ENCODE assay signal across 8 cellular contexts in the genomic region with DNA sequence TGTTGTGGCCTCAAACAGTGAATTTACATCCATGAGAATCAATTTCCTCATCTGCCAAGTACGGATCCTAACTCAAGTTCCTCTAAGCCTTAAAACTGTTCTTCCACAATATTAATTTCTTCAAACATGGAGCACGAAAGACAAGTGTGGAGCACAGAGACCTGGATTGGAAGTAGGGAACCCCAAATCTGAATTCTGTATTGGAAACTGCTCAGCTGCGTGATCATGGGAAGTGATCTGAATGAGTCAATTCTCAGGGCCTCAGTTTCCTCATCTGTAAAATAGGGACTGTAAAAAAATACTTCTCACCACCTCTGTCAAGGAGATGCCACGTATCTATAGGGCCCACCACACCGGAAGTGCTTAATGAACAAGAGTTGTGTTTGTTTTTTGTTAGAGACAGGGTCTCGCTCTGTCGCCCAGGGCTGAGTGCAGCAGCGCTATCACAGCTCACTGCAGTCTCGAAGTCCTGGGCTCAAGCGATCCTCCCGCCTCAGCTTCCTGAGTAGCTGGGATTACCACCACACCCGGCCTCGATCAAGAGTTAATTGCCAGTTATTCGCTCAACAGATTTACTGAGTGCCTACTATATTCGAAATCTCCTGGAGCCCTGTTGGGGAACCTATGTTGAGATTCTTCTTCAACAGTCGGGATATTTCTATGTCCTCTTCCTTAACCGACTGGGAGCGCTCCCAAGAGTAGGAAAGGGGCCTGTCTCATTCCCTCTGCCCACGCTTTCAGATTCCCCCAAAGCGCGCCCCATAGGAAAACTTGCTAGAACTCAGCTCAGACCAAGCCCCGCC. TPM values are rescaled to one million over a fixed set of nuclear protein-coding genes. Genes with fewer than 3 reads are reported as not detected.
DNase-seq lines count a peak whose midpoint lies in the region; ATAC-seq, FAIRE-seq and TF ChIP-seq lines count a peak whose summit lies in the region.

No MANE protein-coding gene starts in this region.

- POLR2A ChIA-PET in CD8-positive, alpha-beta T cell (lab: Charles Lee): interaction anchor here (0.6 to 3.3 kb wide), 10 partner anchors 9 to 821 kb away, joined by 3 to 31 read pairs (median 4); a partner anchor contains a TSS
- POLR2A ChIA-PET in H1 (lab: Charles Lee; ENCODE audit: partially characterized antibody): interaction anchor here (0.7 to 4.4 kb wide), 25 partner anchors 9 to 1138 kb away, joined by 3 to 40 read pairs (median 4); a partner anchor contains a TSS

- DNase-seq in CD8-positive, alpha-beta T cell: peak in 1 of 7 experiments; percentile 22
- DNase-seq in NT2/D1 (ENCODE audit: low read depth, low spot score) (no peak), H1 (ENCODE audit: low read depth in 1 of 2, low spot score in 2 of 2) (no peak), neuronal stem cell (ENCODE audit: low spot score) (no peak), GM19239 (ENCODE audit: insufficient read length, low spot score) (no peak), GM13976 (ENCODE audit: low spot score) (no peak), GM10266 (ENCODE audit: extremely low spot score) (no peak), medulla oblongata (ENCODE audit: extremely low spot score) (no peak)

- H3K9me3 Mint-ChIP-seq in CD8-positive, alpha-beta T cell: no peaks in the 10 kb centered on the region

- peaks cover 0 to 23% of the 10 kb centered on the region in 2 experiments; a peak in 2 of 4 replicates for H3K79me2 ChIP-seq in H1 (ENCODE audit: control insufficient read depth in 1 of 2, insufficient read depth in 2 of 2, low read length in 2 of 2)

- H3K23me2 ChIP-seq in H1 (ENCODE audit: low read depth, low read length): peaks cover 7% of the 10 kb centered on the region; the same call in 1 of the 2 replicates

- H3K9ac ChIP-seq in NT2/D1 (ENCODE audit: insufficient read length, low read depth) (peak overlapping the region; percentile 70), H1 (replicated peaks in 1 of 4; ENCODE audit: extremely low read depth in 1 of 4, low read depth in 3 of 4, low read length in 3 of 4) (peak overlapping the region in 3 of 4 experiments; percentile 1 to 70 (median 50); a peak in 6 of 7 replicates), neuronal stem cell (ENCODE audit: low read depth, low read length, poor library complexity) (peak overlapping the region; percentile 35)

- no peak overlapping the region for H3K56ac ChIP-seq in H1 (replicated peaks; ENCODE audit: insufficient read length, low read depth, low read length)

- in situ Hi-C loops in GM13976 (cut with MboI; ENCODE audit: low sequenced_read_pairs, unreplicated experiment): no loop called here

- FAIRE-seq in H1 (lab: Jason Lieb, UNC): no peak
- FAIRE-seq in GM19239 (lab: Jason Lieb, UNC): no peak

- H3K27ac ChIP-seq in CD8-positive, alpha-beta T cell (ENCODE audit: low read depth, low read length): peak overlapping the region; percentile 70
- H3K27ac ChIP-seq in H1 (ENCODE audit: low read depth, low read length) (no peak overlapping the region), neuronal stem cell (replicated peaks; ENCODE audit: low read length) (peak overlapping the region; percentile 71)

- H2BK12ac ChIP-seq in H1 (ENCODE audit: low read depth, low read length): no peak overlapping the region
- H2BK12ac ChIP-seq in neuronal stem cell (ENCODE audit: low read length): no peak overlapping the region

- H3K4me1 ChIP-seq in CD8-positive, alpha-beta T cell (ENCODE audit: insufficient read depth, low read length): peaks cover 15% of the 10 kb centered on the region
- H3K4me1 ChIP-seq in NT2/D1 (ENCODE audit: insufficient read depth, insufficient read length): peaks cover 2% of the 10 kb centered on the region
- peaks cover 3 to 9% (median 7%) of the 10 kb centered on the region in 4 experiments; a peak in 6 of 7 replicates for H3K4me1 ChIP-seq in H1 (replicated peaks in 1 of 4; ENCODE audit: control insufficient read depth in 3 of 4, insufficient read depth in 4 of 4, low read length in 3 of 4)
- H3K4me1 ChIP-seq in neuronal stem cell (ENCODE audit: control insufficient read depth in 2 of 2, insufficient read depth in 1 of 2, low read depth in 1 of 2, low read length in 2 of 2): peaks cover 15 to 37% of the 10 kb centered on the region in 2 donors

- H3K36me3 Mint-ChIP-seq in CD8-positive, alpha-beta T cell: peaks cover 34% of the 10 kb centered on the region

- intact Hi-C loops in CD8-positive, alpha-beta T cell (cut with DNase I, micrococcal nuclease): loop anchor here (1.0 to 5.0 kb wide), 12 partner anchors 9 to 1100 kb away; a partner anchor contains a TSS

- no peak for TF ChIP-seq RAD21 in H1 (IDR thresholded peaks at IDR 0.05 in 1 of 2, conservative IDR thresholded peaks at IDR 0.05 in 1 of 2; ENCODE audit: low read depth in 2 of 2, low read length in 2 of 2)

- H4K20me1 ChIP-seq in H1 (replicated peaks in 1 of 2; ENCODE audit: control insufficient read depth in 1 of 2, insufficient read depth in 2 of 2, low read length in 2 of 2): peaks cover 0 to 5% of the 10 kb centered on the region in 2 experiments

- H3K4me2 ChIP-seq in H1 (ENCODE audit: insufficient read depth in 1 of 2, low read depth in 2 of 2, low read length in 2 of 2) (peak overlapping the region; percentile 57 to 77), neuronal stem cell (ENCODE audit: insufficient read depth, low read length, poor library complexity, severe bottlenecking) (peak overlapping the region; percentile 67)

- H3K4me3 ChIP-seq in CD8-positive, alpha-beta T cell (ENCODE audit: low read depth, low read length): peak overlapping the region; percentile 82
- H3K4me3 ChIP-seq in NT2/D1 (ENCODE audit: insufficient read length, low read depth) (peak overlapping the region; percentile 51), H1 (ENCODE audit: extremely low read depth in 1 of 4, insufficient read depth in 2 of 4, low read depth in 3 of 4, low read length in 4 of 4) (peak overlapping the region; percentile 30 to 97 (median 50); a peak in 7 of 8 replicates), neuronal stem cell (ENCODE audit: low read length in 2 of 2) (peak overlapping the region; percentile 72 to 99)

- H3K14ac ChIP-seq in H1 (ENCODE audit: insufficient read length): no peak overlapping the region
- no peak overlapping the region for H3K14ac ChIP-seq in neuronal stem cell (ENCODE audit: low read length)

- H3K23ac ChIP-seq in H1 (ENCODE audit: insufficient read length) (no peak overlapping the region), neuronal stem cell (ENCODE audit: low read depth, low read length, poor library complexity) (no peak overlapping the region)

- H3K79me1 ChIP-seq in H1 (ENCODE audit: low read depth, low read length): no peaks in the 10 kb centered on the region; the same call in 1 of the 2 replicates
- H3K79me1 ChIP-seq in neuronal stem cell (ENCODE audit: low read depth, low read length): peaks cover 7% of the 10 kb centered on the region

- TF ChIP-seq POLR2A in H1 (IDR thresholded peaks at IDR 0.05; ENCODE audit: control extremely low read depth in 1 of 2, low read depth in 2 of 2, low read length in 2 of 2): peak; percentile 27 to 42; a peak in 2 of 3 replicates

- H3K4me3 Mint-ChIP-seq in CD8-positive, alpha-beta T cell: peak overlapping the region; percentile 99

- H3K18ac ChIP-seq in H1 (ENCODE audit: extremely low read depth, low read length) (no peak overlapping the region), neuronal stem cell (ENCODE audit: low read length) (no peak overlapping the region)

- H2BK5ac ChIP-seq in H1 (ENCODE audit: low read depth, low read length) (no peak overlapping the region; the same call in 1 of the 2 replicates), neuronal stem cell (ENCODE audit: low read length) (no peak overlapping the region)

- CTCF ChIA-PET in CD8-positive, alpha-beta T cell (lab: Charles Lee): interaction anchor here (1.6 to 4.4 kb wide), 4 partner anchors 16 to 24 kb away, joined by 4 to 26 read pairs (median 9); a partner anchor contains a TSS
- CTCF ChIA-PET in H1 (lab: Charles Lee; ENCODE audit: partially characterized antibody): interaction anchor here (0.9 to 2.1 kb wide), 6 partner anchors 10 to 138 kb away, joined by 3 to 13 read pairs (median 6); a partner anchor contains a TSS

- H3K27me3 Mint-ChIP-seq in CD8-positive, alpha-beta T cell (ENCODE audit: low read depth): no peaks in the 10 kb centered on the region

- no peaks in the 10 kb centered on the region for H3K27me3 ChIP-seq in CD8-positive, alpha-beta T cell (ENCODE audit: insufficient read depth, low read length)
- H3K27me3 ChIP-seq in NT2/D1 (ENCODE audit: insufficient read depth, insufficient read length): no peaks in the 10 kb centered on the region
- H3K27me3 ChIP-seq in H1 (replicated peaks in 1 of 4; ENCODE audit: control insufficient read depth in 3 of 4, extremely low read depth in 1 of 4, insufficient read depth in 3 of 4, low read length in 3 of 4): no peaks in the 10 kb centered on the region
- no peaks in the 10 kb centered on the region for H3K27me3 ChIP-seq in neuronal stem cell (ENCODE audit: control insufficient read depth in 3 of 3, insufficient read depth in 3 of 3, low read depth in 1 of 3, low read length in 3 of 3)

- H3K4me1 Mint-ChIP-seq in CD8-positive, alpha-beta T cell (ENCODE audit: low read depth): peaks cover 24% of the 10 kb centered on the region

- H4K8ac ChIP-seq in H1 (ENCODE audit: extremely low read depth, insufficient read depth, low read length): no peak overlapping the region
- H4K8ac ChIP-seq in neuronal stem cell (ENCODE audit: low read depth, low read length): no peak overlapping the region

- H4K91ac ChIP-seq in H1 (replicated peaks; ENCODE audit: insufficient read length, low read length) (no peak overlapping the region), neuronal stem cell (ENCODE audit: low read depth, low read length, poor library complexity) (no peak overlapping the region)

- H2BK120ac ChIP-seq in H1 (replicated peaks; ENCODE audit: low read depth, low read length) (no peak overlapping the region), neuronal stem cell (ENCODE audit: low read depth, low read length) (no peak overlapping the region)

- peaks cover 10% of the 10 kb centered on the region for H3K36me3 ChIP-seq in CD8-positive, alpha-beta T cell (ENCODE audit: insufficient read depth, low read length)
- H3K36me3 ChIP-seq in NT2/D1 (ENCODE audit: insufficient read depth, insufficient read length, low read length) (peaks cover 28% of the 10 kb centered on the region), H1 (ENCODE audit: control insufficient read depth in 2 of 4, insufficient read depth in 4 of 4, low read length in 3 of 4) (peaks cover 9 to 17% (median 11%) of the 10 kb centered on the region in 4 experiments; a peak in 6 of 8 replicates), neuronal stem cell (replicated peaks in 1 of 2; ENCODE audit: control insufficient read depth in 2 of 2, insufficient read depth in 2 of 2, low read length in 2 of 2) (peaks cover 16 to 29% of the 10 kb centered on the region in 2 donors)

- H4K5ac ChIP-seq in H1 (ENCODE audit: insufficient read length, low read depth, low read length): no peak overlapping the region

- H3K4ac ChIP-seq in H1 (replicated peaks; ENCODE audit: insufficient read length, low read depth, low read length): no peak overlapping the region
- no peak overlapping the region for H3K4ac ChIP-seq in neuronal stem cell (ENCODE audit: low read length)

- TF ChIP-seq EP300 in H1 (IDR thresholded peaks at IDR 0.05; ENCODE audit: borderline replicate concordance in 1 of 2, low read depth in 2 of 2, low read length in 2 of 2): no peak

- H2AK5ac ChIP-seq in H1 (ENCODE audit: low read depth, low read length): no peak overlapping the region
- H2AK5ac ChIP-seq in neuronal stem cell (ENCODE audit: low read depth, low read length): no peak overlapping the region

- no peak overlapping the region for H2AFZ ChIP-seq in H1 (ENCODE audit: low read length)
- H2AFZ ChIP-seq in neuronal stem cell (ENCODE audit: low read length): peak overlapping the region; percentile 99

- H2BK15ac ChIP-seq in H1 (ENCODE audit: low read length) (no peak overlapping the region), neuronal stem cell (ENCODE audit: low read length) (no peak overlapping the region)

- no peaks in the 10 kb centered on the region for H3K9me3 ChIP-seq in CD8-positive, alpha-beta T cell (ENCODE audit: low read length)
- H3K9me3 ChIP-seq in NT2/D1 (ENCODE audit: insufficient read depth, low read length) (no peaks in the 10 kb centered on the region), H1 (ENCODE audit: insufficient read depth in 2 of 2, low read depth in 1 of 2, low read length in 1 of 2) (no peaks in the 10 kb centered on the region), neuronal stem cell (replicated peaks in 1 of 2; ENCODE audit: control insufficient read depth in 2 of 2, insufficient read depth in 1 of 2, low read depth in 1 of 2, low read length in 2 of 2) (no peaks in the 10 kb centered on the region)

- 22% methylated on average over 22 of the region's 22 CpGs; no CpG with 5 or more reads in 1 of the 2 experiments for WGBS in H1 (ENCODE audit: extremely low coverage in 1 of 2, insufficient coverage in 1 of 2, insufficient read length in 1 of 2, insufficient replicate concordance in 2 of 2, low coverage in 1 of 2, low lambda C conversion rate in 2 of 2, missing lambda C conversion rate in 1 of 2), 2 experiments
- no CpG with 5 or more reads among the region's 22 CpGs for whole genome bisulfite sequencing in neuronal stem cell (ENCODE audit: extremely low coverage in 2 of 2, insufficient read length in 2 of 2, insufficient replicate concordance in 1 of 2), 2 donors

- no peak for ATAC-seq in CD8-positive, alpha-beta T cell

- H2BK20ac ChIP-seq in H1 (ENCODE audit: low read length): no peak overlapping the region

- TF ChIP-seq CTCF in CD8-positive, alpha-beta T cell (IDR thresholded peaks at IDR 0.05): no peak
- no peak for TF ChIP-seq CTCF in H1 (IDR thresholded peaks at IDR 0.05; ENCODE audit: control extremely low read depth in 1 of 3, insufficient read depth in 1 of 3, low read depth in 1 of 3, low read length in 3 of 3)
- no peak for TF ChIP-seq CTCF in GM13976 (IDR thresholded peaks at IDR 0.05; ENCODE audit: borderline replicate concordance, control extremely low read depth, extremely low read depth, insufficient read depth, missing control alignments)
- TF ChIP-seq CTCF in GM10266 (IDR thresholded peaks at IDR 0.05; ENCODE audit: control insufficient read depth, insufficient read depth, low read depth, missing control alignments): no peak

- H3K27ac Mint-ChIP-seq in CD8-positive, alpha-beta T cell: peak overlapping the region; percentile 96

RNA-seq across cellular contexts. Expression of a gene that starts 1.6 kb away (rescaled TPM):
- 10 to 100 TPM; 27.9 to 33.4 TPM for total RNA-seq in CD8-positive, alpha-beta T cell
- 32.1 and 33.4 TPM in 2 replicates for total RNA-seq in H1 (2021; fragmentation: NEBNext Ultra II Directional; extraction: Animal tissue kit (Norgen Biotek cat#: 25700))
- 15.1 and 23.5 TPM in 2 replicates for polyA plus RNA-seq in H1 (2011; rRNA removed)
- polyA plus RNA-seq in H1 (2011; cell fraction: cytosol; rRNA removed): 14.4 TPM
- polyA plus RNA-seq in H1 (2011; cell fraction: nucleus; rRNA removed): 17.5 TPM
- 19.0 to 27.4 TPM (median 21.0 TPM) in 4 replicates for polyA plus RNA-seq in H1 (2012, experiment 1 of 2)
- polyA plus RNA-seq in H1 (2012, experiment 2 of 2): 29.2 TPM
- 11.0 TPM for polyA plus RNA-seq in H1 (2013, experiment 1 of 2)
- polyA plus RNA-seq in H1 (2013, experiment 2 of 2): 10.4 TPM
- polyA minus RNA-seq in H1 (2011; rRNA and poly(A)+ RNA removed): 18.8 and 25.3 TPM in 2 replicates
- polyA minus RNA-seq in H1 (2011; cell fraction: cytosol; rRNA and poly(A)+ RNA removed): 34.3 TPM
- polyA minus RNA-seq in H1 (2011; cell fraction: nucleus; rRNA and poly(A)+ RNA removed): 11.6 TPM
- polyA plus RNA-seq in neuronal stem cell (2013, experiment 1 of 2): 13.1 TPM
- 13.1 TPM for polyA plus RNA-seq in neuronal stem cell (2013, experiment 2 of 2)

RNA-seq across cellular contexts. Expression of a gene that starts 16.7 kb away (rescaled TPM):
- total RNA-seq in CD8-positive, alpha-beta T cell: 10 to 100 TPM; 36.7 to 38.7 TPM
- 4.9 and 5.4 TPM in 2 replicates for total RNA-seq in H1 (2021; fragmentation: NEBNext Ultra II Directional; extraction: Animal tissue kit (Norgen Biotek cat#: 25700))
- polyA plus RNA-seq in H1 (2011; rRNA removed): 6.6 and 8.0 TPM in 2 replicates
- polyA plus RNA-seq in H1 (2011; cell fraction: cytosol; rRNA removed): 5.9 TPM
- 5.4 TPM for polyA plus RNA-seq in H1 (2011; cell fraction: nucleus; rRNA removed)
- polyA plus RNA-seq in H1 (2012, experiment 1 of 2): 3.8 to 5.5 TPM (median 4.9 TPM) in 4 replicates
- 6.4 TPM for polyA plus RNA-seq in H1 (2012, experiment 2 of 2)
- 3.4 TPM for polyA plus RNA-seq in H1 (2013, experiment 1 of 2)
- polyA plus RNA-seq in H1 (2013, experiment 2 of 2): 3.1 TPM
- polyA minus RNA-seq in H1 (2011; rRNA and poly(A)+ RNA removed): 1.3 and 2.1 TPM in 2 replicates
- 2.4 TPM for polyA minus RNA-seq in H1 (2011; cell fraction: cytosol; rRNA and poly(A)+ RNA removed)
- polyA minus RNA-seq in H1 (2011; cell fraction: nucleus; rRNA and poly(A)+ RNA removed): 2.6 TPM
- polyA plus RNA-seq in neuronal stem cell (2013, experiment 1 of 2): 2.7 TPM
- 2.7 TPM for polyA plus RNA-seq in neuronal stem cell (2013, experiment 2 of 2)

RNA-seq across cellular contexts. Expression of a gene that starts 23.0 kb away (rescaled TPM):
- total RNA-seq in CD8-positive, alpha-beta T cell: 1 to 10 TPM; 5.1 to 6.4 TPM
- 28.7 and 32.3 TPM in 2 replicates for total RNA-seq in H1 (2021; fragmentation: NEBNext Ultra II Directional; extraction: Animal tissue kit (Norgen Biotek cat#: 25700))
- 182 and 196 TPM in 2 replicates for polyA plus RNA-seq in H1 (2011; rRNA removed)
- 134 TPM for polyA plus RNA-seq in H1 (2011; cell fraction: cytosol; rRNA removed)
- 82.5 TPM for polyA plus RNA-seq in H1 (2011; cell fraction: nucleus; rRNA removed)
- polyA plus RNA-seq in H1 (2012, experiment 1 of 2): 36.4 to 73.2 TPM (median 66.2 TPM) in 4 replicates
- polyA plus RNA-seq in H1 (2012, experiment 2 of 2): 60.9 TPM
- polyA plus RNA-seq in H1 (2013, experiment 1 of 2): 43.5 TPM
- polyA plus RNA-seq in H1 (2013, experiment 2 of 2): 41.3 TPM
- 37.7 and 38.8 TPM in 2 replicates for polyA minus RNA-seq in H1 (2011; rRNA and poly(A)+ RNA removed)
- polyA minus RNA-seq in H1 (2011; cell fraction: cytosol; rRNA and poly(A)+ RNA removed): 41.1 TPM
- 29.0 TPM for polyA minus RNA-seq in H1 (2011; cell fraction: nucleus; rRNA and poly(A)+ RNA removed)
- polyA plus RNA-seq in neuronal stem cell (2013, experiment 1 of 2): 25.7 TPM
- 25.5 TPM for polyA plus RNA-seq in neuronal stem cell (2013, experiment 2 of 2)

RNA-seq across cellular contexts. Expression of a gene that starts 24.3 kb away (rescaled TPM):
- 1 to 10 TPM in 1 of 2 experiments, under 1 TPM in 1; 0.75 to 1.3 TPM for total RNA-seq in CD8-positive, alpha-beta T cell
- 1.9 and 3.4 TPM in 2 replicates for total RNA-seq in H1 (2021; fragmentation: NEBNext Ultra II Directional; extraction: Animal tissue kit (Norgen Biotek cat#: 25700))
- 3.0 and 4.7 TPM in 2 replicates for polyA plus RNA-seq in H1 (2011; rRNA removed)
- 5.7 TPM for polyA plus RNA-seq in H1 (2011; cell fraction: cytosol; rRNA removed)
- polyA plus RNA-seq in H1 (2011; cell fraction: nucleus; rRNA removed): 6.7 TPM
- 3.3 to 7.4 TPM (median 5.5 TPM) in 4 replicates for polyA plus RNA-seq in H1 (2012, experiment 1 of 2)
- 2.0 TPM for polyA plus RNA-seq in H1 (2012, experiment 2 of 2)
- polyA plus RNA-seq in H1 (2013, experiment 1 of 2): 2.4 TPM
- polyA plus RNA-seq in H1 (2013, experiment 2 of 2): 1.8 TPM
- 1.3 and 2.0 TPM in 2 replicates for polyA minus RNA-seq in H1 (2011; rRNA and poly(A)+ RNA removed)
- polyA minus RNA-seq in H1 (2011; cell fraction: cytosol; rRNA and poly(A)+ RNA removed): 1.8 TPM
- polyA minus RNA-seq in H1 (2011; cell fraction: nucleus; rRNA and poly(A)+ RNA removed): 1.6 TPM
- 1.4 TPM for polyA plus RNA-seq in neuronal stem cell (2013, experiment 1 of 2)
- polyA plus RNA-seq in neuronal stem cell (2013, experiment 2 of 2): 2.0 TPM

RNA-seq across cellular contexts. Expression of a gene that starts 29.4 kb away (rescaled TPM):
- total RNA-seq in CD8-positive, alpha-beta T cell: 1 to 10 TPM; 1.1 to 1.4 TPM
- total RNA-seq in H1 (2021; fragmentation: NEBNext Ultra II Directional; extraction: Animal tissue kit (Norgen Biotek cat#: 25700)): 5.8 and 6.0 TPM in 2 replicates
- 2.8 and 3.8 TPM in 2 replicates for polyA plus RNA-seq in H1 (2011; rRNA removed)
- 5.0 TPM for polyA plus RNA-seq in H1 (2011; cell fraction: cytosol; rRNA removed)
- 5.2 TPM for polyA plus RNA-seq in H1 (2011; cell fraction: nucleus; rRNA removed)
- polyA plus RNA-seq in H1 (2012, experiment 1 of 2): 5.4 to 9.9 TPM (median 8.0 TPM) in 4 replicates
- 4.6 TPM for polyA plus RNA-seq in H1 (2012, experiment 2 of 2)
- 2.8 TPM for polyA plus RNA-seq in H1 (2013, experiment 1 of 2)
- 2.9 TPM for polyA plus RNA-seq in H1 (2013, experiment 2 of 2)
- polyA minus RNA-seq in H1 (2011; rRNA and poly(A)+ RNA removed): 1.9 and 2.1 TPM in 2 replicates
- 1.7 TPM for polyA minus RNA-seq in H1 (2011; cell fraction: cytosol; rRNA and poly(A)+ RNA removed)
- polyA minus RNA-seq in H1 (2011; cell fraction: nucleus; rRNA and poly(A)+ RNA removed): 4.2 TPM
- polyA plus RNA-seq in neuronal stem cell (2013, experiment 1 of 2): 1.9 TPM
- polyA plus RNA-seq in neuronal stem cell (2013, experiment 2 of 2): 1.9 TPM
